In the genomic region with DNA sequence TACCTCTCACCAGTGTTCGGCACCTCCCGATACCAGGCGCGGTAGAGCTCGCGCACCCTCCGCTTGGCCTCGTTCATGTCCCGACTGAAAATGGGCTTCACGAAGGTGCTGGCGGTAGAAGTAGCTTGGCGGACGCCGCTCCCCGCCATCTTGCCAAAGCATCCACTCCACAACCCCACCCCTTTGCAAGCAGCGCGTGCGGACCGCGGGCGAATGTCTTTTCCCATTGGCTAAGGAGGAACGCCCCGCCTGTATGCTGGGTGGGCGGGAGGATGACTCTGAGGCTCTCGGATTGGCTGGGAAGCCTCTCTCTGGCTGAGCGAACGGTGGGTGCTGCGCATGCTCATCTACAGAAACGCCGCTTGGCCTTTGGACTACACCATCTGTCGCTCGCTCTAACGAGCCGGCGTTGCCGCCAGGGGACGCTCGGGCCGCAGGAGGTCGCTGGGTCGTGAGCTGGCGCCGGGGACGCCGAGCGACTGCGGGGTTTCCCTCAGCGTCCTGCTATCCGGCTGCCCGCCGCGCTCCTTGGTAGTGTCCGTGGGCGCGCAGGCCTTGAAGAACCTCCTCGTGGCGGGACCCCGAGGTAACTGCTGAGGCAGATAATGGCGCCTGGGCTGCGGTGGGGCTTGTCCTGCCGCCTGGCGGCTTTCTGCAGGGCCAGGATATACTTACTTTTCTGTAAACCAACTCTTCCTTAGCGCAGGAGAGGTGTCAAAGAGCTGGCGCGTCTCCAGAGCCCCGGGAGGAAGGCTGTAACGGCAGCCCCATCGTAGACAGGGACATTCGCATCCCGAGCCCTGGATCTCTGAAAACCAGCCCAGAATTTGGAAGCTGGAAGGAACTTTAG, we compare ENCODE assay signal across 1 cellular context.
A peak's percentile ranks its signal among the peaks of the same experiment; 100 is the strongest.
TF ChIP-seq lines count a peak whose summit lies in the region.

Gene NDUFA6, minus strand, starts transcription at position 177 of the 850 bp plus-strand sequence. Its CDS starts 28 bp downstream, at position 149.

TF ChIP-seq in K562, 482 proteins besides CTCF, POLR2A, EP300 and RAD21 (continued from another document and continues in another):
- TF ChIP-seq GMEB1 (CRISPR knock-in tag; IDR thresholded peaks at IDR 0.05) (0 out of 2 replicates have a peak, but pooled peaks have one; percentile 43), CXXC5 (CRISPR knock-in tag; IDR thresholded peaks at IDR 0.05) (peak; percentile 72), HEY1 (CRISPR knock-in tag; IDR thresholded peaks at IDR 0.05; ENCODE audit: borderline replicate concordance) (no peak), FOXK1 (CRISPR knock-in tag; IDR thresholded peaks at IDR 0.05; ENCODE audit: borderline replicate concordance) (no peak), LEF1 (IDR thresholded peaks at IDR 0.05) (no peak), HDAC1 (IDR thresholded peaks at IDR 0.05) (no peak), ZNF79 (CRISPR knock-in tag; IDR thresholded peaks at IDR 0.05; ENCODE audit: low read depth) (no peak), STAT5A (IDR thresholded peaks at IDR 0.05; ENCODE audit: borderline replicate concordance, low read length) (no peak), TSC22D4 (tag; IDR thresholded peaks at IDR 0.05) (no peak), C11orf30 (IDR thresholded peaks at IDR 0.05; ENCODE audit: low read depth) (peak; percentile 41; the same call in 1 of the 2 replicates), ZNF121 (CRISPR knock-in tag; conservative IDR thresholded peaks at IDR 0.05) (no peak), ZNF561 (CRISPR knock-in tag; conservative IDR thresholded peaks at IDR 0.05) (no peak), RB1 (IDR thresholded peaks at IDR 0.05; ENCODE audit: low read depth) (peak; percentile 85), ZKSCAN8 (CRISPR knock-in tag; IDR thresholded peaks at IDR 0.05) (no peak), SMC3 (conservative IDR thresholded peaks at IDR 0.05; ENCODE audit: insufficient read depth, low read depth, low read length) (peak; percentile 86), TCF7 (IDR thresholded peaks at IDR 0.05; ENCODE audit: borderline replicate concordance) (no peak), SMARCC2 (IDR thresholded peaks at IDR 0.05; ENCODE audit: low read depth) (no peak), NR2F6 (CRISPR knock-in tag; IDR thresholded peaks at IDR 0.05) (no peak), MNT (conservative IDR thresholded peaks at IDR 0.05) (peak; percentile 81 to 87), BRF2 (IDR thresholded peaks at IDR 0.05; ENCODE audit: borderline replicate concordance, insufficient read depth, insufficient read length) (no peak), PHB (CRISPR knock-in tag; IDR thresholded peaks at IDR 0.05) (no peak), MEF2D (tag; conservative IDR thresholded peaks at IDR 0.05; ENCODE audit: low read depth) (no peak), HNRNPLL (IDR thresholded peaks at IDR 0.05; ENCODE audit: low read depth, low read length, poor library complexity, severe bottlenecking) (peak; percentile 31), CREM (IDR thresholded peaks at IDR 0.05; ENCODE audit: low read depth) (peak; percentile 74; the same call in 1 of the 2 replicates), CBFA2T3 (IDR thresholded peaks at IDR 0.05) (no peak), FUS (optimal IDR thresholded peaks at IDR 0.05; ENCODE audit: low read depth, low read length) (no peak), HDAC3 (IDR thresholded peaks at IDR 0.05; ENCODE audit: borderline replicate concordance, partially characterized antibody) (no peak), ZNF655 (CRISPR knock-in tag; IDR thresholded peaks at IDR 0.05) (no peak), RHOXF2B (CRISPR knock-in tag; conservative IDR thresholded peaks at IDR 0.05) (no peak), CHD2 (IDR thresholded peaks at IDR 0.05; ENCODE audit: low read depth, low read length) (no peak), XRCC5 (IDR thresholded peaks at IDR 0.05; ENCODE audit: low read depth, low read length) (peak; percentile 59; the same call in 1 of the 2 replicates), ZNF224 (CRISPR knock-in tag; IDR thresholded peaks at IDR 0.05) (no peak), FOXJ3 (CRISPR knock-in tag; IDR thresholded peaks at IDR 0.05) (no peak), CBX3 (IDR thresholded peaks at IDR 0.05; ENCODE audit: borderline replicate concordance in 1 of 2, low read length in 2 of 2) (no peak), SREBF2 (CRISPR knock-in tag; IDR thresholded peaks at IDR 0.05) (no peak), ZNF766 (CRISPR knock-in tag; conservative IDR thresholded peaks at IDR 0.05) (no peak), MTF1 (CRISPR knock-in tag; IDR thresholded peaks at IDR 0.05; ENCODE audit: borderline replicate concordance) (no peak), RFX7 (CRISPR knock-in tag; IDR thresholded peaks at IDR 0.05) (no peak), L3MBTL2 (IDR thresholded peaks at IDR 0.05) (peak; percentile 87), RFX5 (IDR thresholded peaks at IDR 0.05; ENCODE audit: low read depth, low read length) (no peak)
- TF ChIP-seq, protein P1, sequence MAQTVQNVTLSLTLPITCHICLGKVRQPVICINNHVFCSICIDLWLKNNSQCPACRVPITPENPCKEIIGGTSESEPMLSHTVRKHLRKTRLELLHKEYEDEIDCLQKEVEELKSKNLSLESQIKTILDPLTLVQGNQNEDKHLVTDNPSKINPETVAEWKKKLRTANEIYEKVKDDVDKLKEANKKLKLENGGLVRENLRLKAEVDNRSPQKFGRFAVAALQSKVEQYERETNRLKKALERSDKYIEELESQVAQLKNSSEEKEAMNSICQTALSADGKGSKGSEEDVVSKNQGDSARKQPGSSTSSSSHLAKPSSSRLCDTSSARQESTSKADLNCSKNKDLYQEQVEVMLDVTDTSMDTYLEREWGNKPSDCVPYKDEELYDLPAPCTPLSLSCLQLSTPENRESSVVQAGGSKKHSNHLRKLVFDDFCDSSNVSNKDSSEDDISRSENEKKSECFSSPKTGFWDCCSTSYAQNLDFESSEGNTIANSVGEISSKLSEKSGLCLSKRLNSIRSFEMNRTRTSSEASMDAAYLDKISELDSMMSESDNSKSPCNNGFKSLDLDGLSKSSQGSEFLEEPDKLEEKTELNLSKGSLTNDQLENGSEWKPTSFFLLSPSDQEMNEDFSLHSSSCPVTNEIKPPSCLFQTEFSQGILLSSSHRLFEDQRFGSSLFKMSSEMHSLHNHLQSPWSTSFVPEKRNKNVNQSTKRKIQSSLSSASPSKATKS (CRISPR knock-in tag; IDR thresholded peaks at IDR 0.05) = no peak
- TF ChIP-seq, protein P2, sequence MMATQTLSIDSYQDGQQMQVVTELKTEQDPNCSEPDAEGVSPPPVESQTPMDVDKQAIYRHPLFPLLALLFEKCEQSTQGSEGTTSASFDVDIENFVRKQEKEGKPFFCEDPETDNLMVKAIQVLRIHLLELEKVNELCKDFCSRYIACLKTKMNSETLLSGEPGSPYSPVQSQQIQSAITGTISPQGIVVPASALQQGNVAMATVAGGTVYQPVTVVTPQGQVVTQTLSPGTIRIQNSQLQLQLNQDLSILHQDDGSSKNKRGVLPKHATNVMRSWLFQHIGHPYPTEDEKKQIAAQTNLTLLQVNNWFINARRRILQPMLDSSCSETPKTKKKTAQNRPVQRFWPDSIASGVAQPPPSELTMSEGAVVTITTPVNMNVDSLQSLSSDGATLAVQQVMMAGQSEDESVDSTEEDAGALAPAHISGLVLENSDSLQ (IDR thresholded peaks at IDR 0.05) = peak; percentile 72
- TF ChIP-seq, protein P3, sequence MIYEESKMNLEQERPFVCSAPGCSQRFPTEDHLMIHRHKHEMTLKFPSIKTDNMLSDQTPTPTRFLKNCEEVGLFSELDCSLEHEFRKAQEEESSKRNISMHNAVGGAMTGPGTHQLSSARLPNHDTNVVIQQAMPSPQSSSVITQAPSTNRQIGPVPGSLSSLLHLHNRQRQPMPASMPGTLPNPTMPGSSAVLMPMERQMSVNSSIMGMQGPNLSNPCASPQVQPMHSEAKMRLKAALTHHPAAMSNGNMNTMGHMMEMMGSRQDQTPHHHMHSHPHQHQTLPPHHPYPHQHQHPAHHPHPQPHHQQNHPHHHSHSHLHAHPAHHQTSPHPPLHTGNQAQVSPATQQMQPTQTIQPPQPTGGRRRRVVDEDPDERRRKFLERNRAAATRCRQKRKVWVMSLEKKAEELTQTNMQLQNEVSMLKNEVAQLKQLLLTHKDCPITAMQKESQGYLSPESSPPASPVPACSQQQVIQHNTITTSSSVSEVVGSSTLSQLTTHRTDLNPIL (CRISPR knock-in tag; IDR thresholded peaks at IDR 0.05) = no peak
- TF ChIP-seq, protein P4, sequence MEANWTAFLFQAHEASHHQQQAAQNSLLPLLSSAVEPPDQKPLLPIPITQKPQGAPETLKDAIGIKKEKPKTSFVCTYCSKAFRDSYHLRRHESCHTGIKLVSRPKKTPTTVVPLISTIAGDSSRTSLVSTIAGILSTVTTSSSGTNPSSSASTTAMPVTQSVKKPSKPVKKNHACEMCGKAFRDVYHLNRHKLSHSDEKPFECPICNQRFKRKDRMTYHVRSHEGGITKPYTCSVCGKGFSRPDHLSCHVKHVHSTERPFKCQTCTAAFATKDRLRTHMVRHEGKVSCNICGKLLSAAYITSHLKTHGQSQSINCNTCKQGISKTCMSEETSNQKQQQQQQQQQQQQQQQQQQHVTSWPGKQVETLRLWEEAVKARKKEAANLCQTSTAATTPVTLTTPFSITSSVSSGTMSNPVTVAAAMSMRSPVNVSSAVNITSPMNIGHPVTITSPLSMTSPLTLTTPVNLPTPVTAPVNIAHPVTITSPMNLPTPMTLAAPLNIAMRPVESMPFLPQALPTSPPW (CRISPR knock-in tag; IDR thresholded peaks at IDR 0.05) = peak; percentile 72
- TF ChIP-seq, protein P5, sequence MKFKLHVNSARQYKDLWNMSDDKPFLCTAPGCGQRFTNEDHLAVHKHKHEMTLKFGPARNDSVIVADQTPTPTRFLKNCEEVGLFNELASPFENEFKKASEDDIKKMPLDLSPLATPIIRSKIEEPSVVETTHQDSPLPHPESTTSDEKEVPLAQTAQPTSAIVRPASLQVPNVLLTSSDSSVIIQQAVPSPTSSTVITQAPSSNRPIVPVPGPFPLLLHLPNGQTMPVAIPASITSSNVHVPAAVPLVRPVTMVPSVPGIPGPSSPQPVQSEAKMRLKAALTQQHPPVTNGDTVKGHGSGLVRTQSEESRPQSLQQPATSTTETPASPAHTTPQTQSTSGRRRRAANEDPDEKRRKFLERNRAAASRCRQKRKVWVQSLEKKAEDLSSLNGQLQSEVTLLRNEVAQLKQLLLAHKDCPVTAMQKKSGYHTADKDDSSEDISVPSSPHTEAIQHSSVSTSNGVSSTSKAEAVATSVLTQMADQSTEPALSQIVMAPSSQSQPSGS (CRISPR knock-in tag; IDR thresholded peaks at IDR 0.05) = no peak
- TF ChIP-seq, protein P6, sequence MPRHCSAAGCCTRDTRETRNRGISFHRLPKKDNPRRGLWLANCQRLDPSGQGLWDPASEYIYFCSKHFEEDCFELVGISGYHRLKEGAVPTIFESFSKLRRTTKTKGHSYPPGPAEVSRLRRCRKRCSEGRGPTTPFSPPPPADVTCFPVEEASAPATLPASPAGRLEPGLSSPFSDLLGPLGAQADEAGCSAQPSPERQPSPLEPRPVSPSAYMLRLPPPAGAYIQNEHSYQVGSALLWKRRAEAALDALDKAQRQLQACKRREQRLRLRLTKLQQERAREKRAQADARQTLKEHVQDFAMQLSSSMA (CRISPR knock-in tag; IDR thresholded peaks at IDR 0.05) = no peak
- TF ChIP-seq, protein P7, sequence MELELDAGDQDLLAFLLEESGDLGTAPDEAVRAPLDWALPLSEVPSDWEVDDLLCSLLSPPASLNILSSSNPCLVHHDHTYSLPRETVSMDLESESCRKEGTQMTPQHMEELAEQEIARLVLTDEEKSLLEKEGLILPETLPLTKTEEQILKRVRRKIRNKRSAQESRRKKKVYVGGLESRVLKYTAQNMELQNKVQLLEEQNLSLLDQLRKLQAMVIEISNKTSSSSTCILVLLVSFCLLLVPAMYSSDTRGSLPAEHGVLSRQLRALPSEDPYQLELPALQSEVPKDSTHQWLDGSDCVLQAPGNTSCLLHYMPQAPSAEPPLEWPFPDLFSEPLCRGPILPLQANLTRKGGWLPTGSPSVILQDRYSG (tag; conservative IDR thresholded peaks at IDR 0.05; ENCODE audit: low read depth) = no peak
